ENCODE assay signal across 14 cellular contexts in the genomic region with DNA sequence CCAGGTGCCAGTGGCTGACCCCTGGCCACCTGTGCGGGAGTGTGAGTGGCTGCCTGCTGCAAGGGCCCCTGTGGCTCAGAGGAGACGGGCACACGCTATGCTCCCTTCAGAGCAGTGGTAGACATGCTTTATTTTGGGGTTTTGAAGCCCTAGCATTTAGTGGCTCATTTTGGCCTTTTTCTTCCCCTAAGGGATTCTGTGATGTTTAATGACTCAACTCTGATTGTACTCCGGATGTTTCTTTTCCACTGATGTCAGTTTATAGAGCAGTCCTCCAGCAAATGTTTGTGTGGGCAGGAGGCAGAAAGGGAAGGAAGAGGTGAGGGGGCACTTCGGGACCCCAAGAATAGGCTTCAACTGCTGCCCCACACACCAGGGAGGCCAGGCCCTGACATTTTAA.
A peak's percentile ranks its signal among the peaks of the same experiment; 100 is the strongest.
DNase-seq lines count a peak whose midpoint lies in the region; ATAC-seq, FAIRE-seq and TF ChIP-seq lines count a peak whose summit lies in the region.
"Had no signal": no experiment of that assay in that cellular context is flagged by ENCODE, and none has a peak within 500 bp of the region (broad histone marks: within the 10 kb centered on the region; RNA-seq: fewer than 3 reads in every experiment).

No MANE protein-coding gene starts in this region.

- H3K9me3 ChIP-seq in CD4-positive, alpha-beta memory T cell (ENCODE audit: control insufficient read depth in 1 of 2, low read length in 2 of 2) = no peaks in the 10 kb centered on the region
- H3K9me3 ChIP-seq: vagina had no signal

- DNase-seq in NCI-H226 (peak; percentile 49), bronchial epithelial cell (ENCODE audit: low read depth) (peak; percentile 66), myocyte (ENCODE audit: low read depth) (peak; percentile 56), ACHN (no peak), NCI-H524 (lab: John Stamatoyannopoulos, UW) (no peak)
- DNase-seq in CD4-positive, alpha-beta memory T cell = no peak
- DNase-seq: activated T-cell treated with anti-CD3 and anti-CD28 coated beads for 4 hours, natural killer cell, NCI-H2227 treated with DMSO at 0.1 percent for 48 hours, WERI-Rb-1 had no signal

- no peak overlapping the region for H2AFZ ChIP-seq in ACC112 (ENCODE audit: low read length, unreplicated experiment)

- H3K36me3 ChIP-seq in ACC112 (ENCODE audit: insufficient read depth, low read length) = no peaks in the 10 kb centered on the region
- H3K36me3 ChIP-seq in bronchial epithelial cell (ENCODE audit: control insufficient read depth, insufficient read depth, low read length) = no peaks in the 10 kb centered on the region
- H3K36me3 ChIP-seq in CD4-positive, alpha-beta memory T cell (ENCODE audit: insufficient read depth, low read length) = no peaks in the 10 kb centered on the region
- H3K36me3 ChIP-seq: vagina, WERI-Rb-1 had no signal

- H3K36me3 Mint-ChIP-seq in CD4-positive, alpha-beta memory T cell = no peaks in the 10 kb centered on the region
- H3K36me3 Mint-ChIP-seq: natural killer cell had no signal

- H3K4me1 ChIP-seq in ACC112 (ENCODE audit: control insufficient read depth, insufficient read depth, low read length, unreplicated experiment) = peaks cover 44% of the 10 kb centered on the region
- H3K4me1 ChIP-seq in CD4-positive, alpha-beta memory T cell (ENCODE audit: insufficient read depth, low read length) = no peaks in the 10 kb centered on the region

- H3K27me3 ChIP-seq in ACC112 (ENCODE audit: insufficient read depth, low read length) = no peaks in the 10 kb centered on the region
- H3K27me3 ChIP-seq in bronchial epithelial cell (ENCODE audit: control insufficient read depth, insufficient read depth, low read length) = peaks cover 42% of the 10 kb centered on the region
- H3K27me3 ChIP-seq in CD4-positive, alpha-beta memory T cell (ENCODE audit: insufficient read depth, low read length) = no peaks in the 10 kb centered on the region
- H3K27me3 ChIP-seq: vagina had no signal

- peak overlapping the region; percentile 66 for H3K27ac ChIP-seq in ACC112 (ENCODE audit: low read depth, low read length)
- H3K27ac ChIP-seq in CD4-positive, alpha-beta memory T cell (ENCODE audit: low read depth, low read length) = no peak overlapping the region
- H3K27ac ChIP-seq: vagina, WERI-Rb-1 had no signal

- in situ Hi-C loops in ACHN (cut with HindIII; ENCODE audit: low pct_ligation_motif_present, low pct_unique_long_range_greater_than_20kb, low sequenced_read_pairs) = no loop called here

- H3K9me3 Mint-ChIP-seq in CD4-positive, alpha-beta memory T cell = peaks cover 0 to 3% (median 0%) of the 10 kb centered on the region in 8 donors
- H3K9me3 Mint-ChIP-seq: natural killer cell had no signal

- peaks cover 0 to 2% of the 10 kb centered on the region in 2 donors for H3K27me3 Mint-ChIP-seq in CD4-positive, alpha-beta memory T cell

- H3K27ac Mint-ChIP-seq in CD4-positive, alpha-beta memory T cell = no peak overlapping the region
- H3K27ac Mint-ChIP-seq: natural killer cell had no signal

- intact Hi-C loops in CD4-positive, alpha-beta memory T cell (cut with micrococcal nuclease) = no loop called here

- H3K79me2 ChIP-seq in ACC112 (ENCODE audit: control insufficient read depth, insufficient read depth, low read length, unreplicated experiment) = no peaks in the 10 kb centered on the region

- H3K4me3 ChIP-seq in ACC112 (ENCODE audit: low read depth, low read length) (peak overlapping the region; percentile 47), bronchial epithelial cell (ENCODE audit: low read depth, low read length) (no peak overlapping the region)
- H3K4me3 ChIP-seq in CD4-positive, alpha-beta memory T cell (ENCODE audit: low read length in 2 of 2) = no peak overlapping the region
- H3K4me3 ChIP-seq: vagina had no signal

- POLR2A ChIA-PET in CD4-positive, alpha-beta memory T cell (lab: Charles Lee; ENCODE audit: partially characterized antibody) = no interaction called here

- TF ChIP-seq CTCF in bronchial epithelial cell (IDR thresholded peaks at IDR 0.05; ENCODE audit: insufficient read depth, low read length, severe bottlenecking) = no peak

- FAIRE-seq in bronchial epithelial cell (lab: Jason Lieb, UNC) = no peak
- FAIRE-seq: GM18507 had no signal

- no peaks in the 10 kb centered on the region for H3K4me1 Mint-ChIP-seq in CD4-positive, alpha-beta memory T cell
- H3K4me1 Mint-ChIP-seq: natural killer cell had no signal

- no peak for ATAC-seq in GM21447 (IDR thresholded peaks at IDR 0.05; ENCODE audit: unreplicated experiment)
- ATAC-seq: natural killer cell had no signal

- no peak overlapping the region for H3K4me3 Mint-ChIP-seq in CD4-positive, alpha-beta memory T cell
- H3K4me3 Mint-ChIP-seq: natural killer cell had no signal

- CTCF ChIA-PET in CD4-positive, alpha-beta memory T cell (lab: Charles Lee; ENCODE audit: partially characterized antibody) = no interaction called here

Comparison
In these comparisons a context has a peak if more than half of its experiments do, and no peak if none do; other contexts are left out.
1. DNase-seq: peak in NCI-H226 (single experiment), bronchial epithelial cell (single experiment) and myocyte (single experiment); none in ACHN (single experiment), NCI-H524 (0 of 2) and CD4-positive, alpha-beta memory T cell (0 of 5).